ENCODE assay signal across 8 cellular contexts in the genomic region with DNA sequence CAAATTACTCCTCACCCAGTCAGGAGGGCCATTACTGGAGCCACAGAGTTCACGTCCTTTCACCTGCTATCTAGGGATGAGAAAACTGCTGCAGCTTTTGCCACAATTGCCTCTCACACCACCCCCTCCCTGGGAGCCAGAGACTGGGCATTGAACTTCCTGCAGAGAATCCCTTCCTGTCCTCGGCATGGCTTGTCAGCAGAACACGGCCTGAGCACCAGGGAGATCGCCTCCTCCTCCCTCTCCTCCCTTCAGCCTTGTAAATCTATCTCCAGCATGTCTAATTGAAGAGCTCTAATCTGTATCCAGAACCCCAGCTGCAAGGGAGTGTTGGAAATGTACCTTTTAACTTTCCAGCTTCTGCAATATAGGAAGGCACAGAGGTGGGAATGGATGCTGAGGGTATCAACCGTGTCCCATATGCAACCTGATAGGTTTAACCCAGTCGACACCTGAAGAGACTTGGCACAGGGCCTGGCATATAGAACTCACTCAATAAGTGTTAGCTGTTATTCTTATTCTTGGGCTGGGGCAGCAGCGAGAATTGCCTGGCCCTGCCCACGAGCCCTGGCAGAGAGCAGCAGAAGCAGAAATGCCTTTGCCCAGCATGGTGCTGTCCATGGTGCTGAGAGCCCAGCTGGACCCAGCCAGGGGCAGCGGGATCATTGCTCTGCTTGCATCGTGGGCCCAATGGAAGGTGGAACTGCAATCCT. TPM values are rescaled to one million over a fixed set of nuclear protein-coding genes. Genes with fewer than 3 reads are reported as not detected.
DNase-seq lines count a peak whose midpoint lies in the region; ATAC-seq and TF ChIP-seq lines count a peak whose summit lies in the region.

No MANE protein-coding gene starts in this region.

- CTCF ChIA-PET in AG04449 (lab: Yijun Ruan, JAX), result no interaction called here
- CTCF ChIA-PET in HCT116 (lab: Charles Lee), result interaction anchor here (0.7 kb wide), 1 partner anchor 57 kb away, joined by 3 read pairs; no protein-coding TSS in a partner anchor

- TF ChIP-seq RAD21 in HCT116 (IDR thresholded peaks at IDR 0.05; ENCODE audit: low read depth), result no peak

- 15 to 29% (median 21%) methylated on average over 6 to 10 of the region's 10 CpGs for WGBS in heart left ventricle, 4 donors

- H3K4me1 ChIP-seq in HCT116 (ENCODE audit: control insufficient read depth in 1 of 2, insufficient read depth in 2 of 2, low read length in 2 of 2) (peaks cover 0 to 5% of the 10 kb centered on the region in 2 experiments; a peak in 2 of 4 replicates), heart left ventricle (no peaks in the 10 kb centered on the region)

- TF ChIP-seq POLR2A in HCT116 (IDR thresholded peaks at IDR 0.05; ENCODE audit: borderline replicate concordance, extremely low read depth, insufficient read depth, insufficient read length) (no peak), heart left ventricle (IDR thresholded peaks at IDR 0.05) (no peak)

- DNase-seq in AG04449 (ENCODE audit: low read depth, low spot score), result peak; percentile 3
- DNase-seq in HCT116 (ENCODE audit: low read depth, low spot score), result no peak
- peak; percentile 55 for DNase-seq in RPMI7951 (ENCODE audit: low read depth)
- peak; percentile 36 for DNase-seq in activated naive CD4-positive, alpha-beta T cell treated with anti-CD3 and anti-CD28 coated beads, Interleukin-2, amount 50 U/mL, for 16 hours
- DNase-seq in heart left ventricle, result peak; percentile 68 to 84 (median 73)
- peak; percentile 84 for DNase-seq in sciatic nerve (ENCODE audit: low spot score)
- no peak for DNase-seq in D341Med (ENCODE audit: low spot score)

- H3K9ac ChIP-seq in HCT116 (ENCODE audit: low read length), result no peak overlapping the region

- no peaks in the 10 kb centered on the region for H3K79me2 ChIP-seq in HCT116 (ENCODE audit: insufficient read depth, low read length)

- H3K36me3 ChIP-seq in HCT116 (ENCODE audit: control insufficient read depth in 1 of 2, insufficient read depth in 2 of 2, low read length in 2 of 2), result no peaks in the 10 kb centered on the region
- no peaks in the 10 kb centered on the region for H3K36me3 ChIP-seq in heart left ventricle

- BruUV-seq in HCT116 (replicated peaks; lab: Mats Ljungman, UMichigan), result no TSS peak

- POLR2A ChIA-PET in AG04449 (lab: Yijun Ruan, JAX), result no interaction called here
- POLR2A ChIA-PET in HCT116 (lab: Charles Lee), result no interaction called here

- H2AFZ ChIP-seq in HCT116 (ENCODE audit: low read depth, low read length, poor library complexity, severe bottlenecking), result no peak overlapping the region

- H3K27me3 ChIP-seq in HCT116 (ENCODE audit: insufficient read depth, low read length) (no peaks in the 10 kb centered on the region), heart left ventricle (peaks cover 0 to 11% (median 0%) of the 10 kb centered on the region in 9 donors)

- RAD21 ChIA-PET in HCT116 (lab: Charles Lee; ENCODE audit: low non-redundant PET in 1 of 2, low total read pairs in 2 of 2, uncharacterized antibody in 2 of 2, unreplicated experiment in 2 of 2), result no interaction called here

- intact Hi-C loops in HCT116 (cut with micrococcal nuclease) (no loop called here), heart left ventricle (cut with DNase I) (no loop called here), sciatic nerve (cut with DNase I) (no loop called here)

- no peaks in the 10 kb centered on the region for H3K9me3 ChIP-seq in HCT116 (ENCODE audit: control insufficient read depth in 1 of 2, insufficient read depth in 1 of 2, low read depth in 1 of 2, low read length in 2 of 2)
- H3K9me3 ChIP-seq in heart left ventricle, result no peaks in the 10 kb centered on the region

- no peak for ATAC-seq in HCT116
- ATAC-seq in heart left ventricle, result peak; percentile 66 to 89 (median 84)
- ATAC-seq in sciatic nerve, result peak; percentile 77
- no peak for ATAC-seq in HG02571 (IDR thresholded peaks at IDR 0.05; ENCODE audit: unreplicated experiment)

- H3K9me2 ChIP-seq in HCT116 (ENCODE audit: insufficient read depth), result no peaks in the 10 kb centered on the region

- no peak overlapping the region for H3K4me2 ChIP-seq in HCT116 (ENCODE audit: low read length)

- no peak overlapping the region for H3K4me3 ChIP-seq in AG04449 (ENCODE audit: low read depth, low read length)
- no peak overlapping the region for H3K4me3 ChIP-seq in HCT116 (replicated peaks in 1 of 2; ENCODE audit: low read depth in 1 of 2, low read length in 2 of 2)
- H3K4me3 ChIP-seq in heart left ventricle, result no peak overlapping the region

- H3K27ac ChIP-seq in HCT116 (ENCODE audit: low read depth, low read length) (no peak overlapping the region), heart left ventricle (no peak overlapping the region)

- TF ChIP-seq CTCF in AG04449 (IDR thresholded peaks at IDR 0.05; ENCODE audit: insufficient read depth, low read length, missing control alignments) (no peak), HCT116 (IDR thresholded peaks at IDR 0.05 in 2 of 3, conservative IDR thresholded peaks at IDR 0.05 in 1 of 3; ENCODE audit: borderline replicate concordance in 1 of 3, insufficient read depth in 1 of 3, low read depth in 2 of 3, low read length in 2 of 3) (no peak), heart left ventricle (IDR thresholded peaks at IDR 0.05) (no peak)

- H4K20me1 ChIP-seq in HCT116 (ENCODE audit: insufficient read depth), result no peaks in the 10 kb centered on the region

TF ChIP-seq in HCT116, 20 proteins besides CTCF, POLR2A, EP300 and RAD21:
- TF ChIP-seq ZFX (IDR thresholded peaks at IDR 0.05) (no peak), CBX3 (IDR thresholded peaks at IDR 0.05; ENCODE audit: low read depth) (no peak), YY1 (IDR thresholded peaks at IDR 0.05; ENCODE audit: extremely low read depth, insufficient replicate concordance, low read depth, low read length) (no peak)
- TF ChIP-seq, protein P1, sequence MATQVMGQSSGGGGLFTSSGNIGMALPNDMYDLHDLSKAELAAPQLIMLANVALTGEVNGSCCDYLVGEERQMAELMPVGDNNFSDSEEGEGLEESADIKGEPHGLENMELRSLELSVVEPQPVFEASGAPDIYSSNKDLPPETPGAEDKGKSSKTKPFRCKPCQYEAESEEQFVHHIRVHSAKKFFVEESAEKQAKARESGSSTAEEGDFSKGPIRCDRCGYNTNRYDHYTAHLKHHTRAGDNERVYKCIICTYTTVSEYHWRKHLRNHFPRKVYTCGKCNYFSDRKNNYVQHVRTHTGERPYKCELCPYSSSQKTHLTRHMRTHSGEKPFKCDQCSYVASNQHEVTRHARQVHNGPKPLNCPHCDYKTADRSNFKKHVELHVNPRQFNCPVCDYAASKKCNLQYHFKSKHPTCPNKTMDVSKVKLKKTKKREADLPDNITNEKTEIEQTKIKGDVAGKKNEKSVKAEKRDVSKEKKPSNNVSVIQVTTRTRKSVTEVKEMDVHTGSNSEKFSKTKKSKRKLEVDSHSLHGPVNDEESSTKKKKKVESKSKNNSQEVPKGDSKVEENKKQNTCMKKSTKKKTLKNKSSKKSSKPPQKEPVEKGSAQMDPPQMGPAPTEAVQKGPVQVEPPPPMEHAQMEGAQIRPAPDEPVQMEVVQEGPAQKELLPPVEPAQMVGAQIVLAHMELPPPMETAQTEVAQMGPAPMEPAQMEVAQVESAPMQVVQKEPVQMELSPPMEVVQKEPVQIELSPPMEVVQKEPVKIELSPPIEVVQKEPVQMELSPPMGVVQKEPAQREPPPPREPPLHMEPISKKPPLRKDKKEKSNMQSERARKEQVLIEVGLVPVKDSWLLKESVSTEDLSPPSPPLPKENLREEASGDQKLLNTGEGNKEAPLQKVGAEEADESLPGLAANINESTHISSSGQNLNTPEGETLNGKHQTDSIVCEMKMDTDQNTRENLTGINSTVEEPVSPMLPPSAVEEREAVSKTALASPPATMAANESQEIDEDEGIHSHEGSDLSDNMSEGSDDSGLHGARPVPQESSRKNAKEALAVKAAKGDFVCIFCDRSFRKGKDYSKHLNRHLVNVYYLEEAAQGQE (IDR thresholded peaks at IDR 0.05; ENCODE audit: low read depth), result peak; percentile 99

RNA-seq across cellular contexts. Expression of a gene that starts 26.8 kb away (rescaled TPM):
- total RNA-seq in HCT116 (2021; ENCODE audit: unreplicated experiment), result 5.7 TPM
- polyA plus RNA-seq in HCT116 (2012), result 4.9 and 5.4 TPM in 2 replicates
- not detected in 2 replicates for total RNA-seq in RPMI7951 (2014; rRNA removed; shearing (Covaris generic))
- 1 to 10 TPM in 6 of 9 donors, under 1 TPM in 2, not detected in 1; 0.48 to 3.7 (median 1.7) TPM for total RNA-seq in heart left ventricle
- 1 to 10 TPM in 1 of 2 donors, under 1 TPM in 1; 0.01 to 4.0 TPM for polyA plus RNA-seq in heart left ventricle
- total RNA-seq in sciatic nerve, result not detected

Comparison
In these comparisons a context has a peak if more than half of its experiments do, and no peak if none do; other contexts are left out.
1. DNase-seq: peak in AG04449 (single experiment), RPMI7951 (single experiment), activated naive CD4-positive, alpha-beta T cell treated with anti-CD3 and anti-CD28 coated beads, Interleukin-2, amount 50 U/mL, for 16 hours (single experiment), heart left ventricle (5 of 5) and sciatic nerve (single experiment); none in HCT116 (single experiment) and D341Med (single experiment).
2. ATAC-seq: peak in heart left ventricle (4 of 4) and sciatic nerve (single experiment); none in HCT116 (single experiment) and HG02571 (single experiment).